In genomic region chr4:6641971-6642320, GRCh38 we compare ENCODE assay signal across 9 cellular contexts. TPM values are rescaled to one million over a fixed set of nuclear protein-coding genes. Genes with fewer than 3 reads are reported as not detected.
A peak's percentile ranks its signal among the peaks of the same experiment; 100 is the strongest.
DNase-seq lines count a peak whose midpoint lies in the region; ATAC-seq, FAIRE-seq and TF ChIP-seq lines count a peak whose summit lies in the region.
"Had no signal": no experiment of that assay in that cellular context is flagged by ENCODE, and none has a peak within 500 bp of the region (broad histone marks: within the 10 kb centered on the region; RNA-seq: fewer than 3 reads in every experiment).

No MANE protein-coding gene starts in this region.

- peak overlapping the region; percentile 83 to 98 (median 95) for H3K9ac ChIP-seq in BLaER1 treated with 17β-estradiol and CSF1 and Interleukin-3, amounts not matched to agents 10 nM and 100 nM
- H3K9ac ChIP-seq in NT2/D1 (ENCODE audit: insufficient read length, low read depth) (peak overlapping the region; percentile 98), H1 (replicated peaks in 1 of 4; ENCODE audit: extremely low read depth in 1 of 4, low read depth in 3 of 4, low read length in 3 of 4) (peak overlapping the region in 3 of 4 experiments; percentile 71 to 98 (median 90); a peak in 4 of 7 replicates)

- DNase-seq in NT2/D1 (ENCODE audit: low read depth, low spot score) (no peak), H1 (ENCODE audit: low read depth in 1 of 2, low spot score in 2 of 2) (no peak), neural crest cell (ENCODE audit: low read depth, low spot score) (no peak), ecto neural progenitor cell (ENCODE audit: low spot score) (no peak)

- no peak overlapping the region for H3K18ac ChIP-seq in H1 (ENCODE audit: extremely low read depth, low read length)

- no peaks in the 10 kb centered on the region for H3K9me3 Mint-ChIP-seq in neural crest cell

- no peak overlapping the region for H3K4ac ChIP-seq in H1 (replicated peaks; ENCODE audit: insufficient read length, low read depth, low read length)

- H3K4me3 Mint-ChIP-seq in neural crest cell, result peak overlapping the region; percentile 100

- no peak for TF ChIP-seq EP300 in H1 (IDR thresholded peaks at IDR 0.05; ENCODE audit: borderline replicate concordance in 1 of 2, low read depth in 2 of 2, low read length in 2 of 2)

- H2AFZ ChIP-seq in H1 (ENCODE audit: low read length), result no peak overlapping the region

- no peaks in the 10 kb centered on the region for H3K27me3 Mint-ChIP-seq in neural crest cell (ENCODE audit: low read depth)

- no peak for TF ChIP-seq RAD21 in H1 (IDR thresholded peaks at IDR 0.05 in 1 of 2, conservative IDR thresholded peaks at IDR 0.05 in 1 of 2; ENCODE audit: low read depth in 2 of 2, low read length in 2 of 2)

- H3K9me3 ChIP-seq in BLaER1 treated with 17β-estradiol and CSF1 and Interleukin-3, amounts not matched to agents 10 nM and 100 nM (replicated peaks in 1 of 11), result peaks cover 0 to 11% (median 0%) of the 10 kb centered on the region in 11 experiments; a peak in 7 of 22 replicates
- H3K9me3 ChIP-seq in NT2/D1 (ENCODE audit: insufficient read depth, low read length) (no peaks in the 10 kb centered on the region), H1 (ENCODE audit: insufficient read depth in 2 of 2, low read depth in 1 of 2, low read length in 1 of 2) (no peaks in the 10 kb centered on the region)

- H3K4me3 ChIP-seq in BLaER1 treated with 17β-estradiol and CSF1 and Interleukin-3, amounts not matched to agents 10 nM and 100 nM, result peak overlapping the region; percentile 76 to 98 (median 90)
- H3K4me3 ChIP-seq in NT2/D1 (ENCODE audit: insufficient read length, low read depth) (peak overlapping the region; percentile 99), H1 (ENCODE audit: extremely low read depth in 1 of 4, insufficient read depth in 2 of 4, low read depth in 3 of 4, low read length in 4 of 4) (peak overlapping the region; percentile 73 to 100 (median 96); a peak in 7 of 8 replicates)

- H3K4me1 ChIP-seq in BLaER1 treated with 17β-estradiol and CSF1 and Interleukin-3, amounts not matched to agents 10 nM and 100 nM, result peaks cover 25 to 39% (median 30%) of the 10 kb centered on the region in 10 experiments
- H3K4me1 ChIP-seq in NT2/D1 (ENCODE audit: insufficient read depth, insufficient read length) (peaks cover 10% of the 10 kb centered on the region), H1 (replicated peaks in 1 of 4; ENCODE audit: control insufficient read depth in 3 of 4, insufficient read depth in 4 of 4, low read length in 3 of 4) (peaks cover 0 to 9% (median 0%) of the 10 kb centered on the region in 4 experiments; a peak in 3 of 7 replicates)

- no peak overlapping the region for H4K5ac ChIP-seq in H1 (ENCODE audit: insufficient read length, low read depth, low read length)

- ATAC-seq in GM19455 (IDR thresholded peaks at IDR 0.05; ENCODE audit: unreplicated experiment) (no peak), HG02981 (IDR thresholded peaks at IDR 0.05; ENCODE audit: unreplicated experiment) (no peak), HG03039 (IDR thresholded peaks at IDR 0.05; ENCODE audit: unreplicated experiment) (no peak)

- CTCF ChIA-PET in H1 (lab: Charles Lee; ENCODE audit: partially characterized antibody), result interaction anchor here (0.7 to 1.5 kb wide), 6 partner anchors 8 to 391 kb away, joined by 3 to 5 read pairs (median 4); no protein-coding TSS in a partner anchor

- peaks cover 25 to 37% (median 28%) of the 10 kb centered on the region in 11 experiments; a peak in 21 of 22 replicates for H4K20me1 ChIP-seq in BLaER1 treated with 17β-estradiol and CSF1 and Interleukin-3, amounts not matched to agents 10 nM and 100 nM
- H4K20me1 ChIP-seq in H1 (replicated peaks in 1 of 2; ENCODE audit: control insufficient read depth in 1 of 2, insufficient read depth in 2 of 2, low read length in 2 of 2), result peaks cover 10 to 11% of the 10 kb centered on the region in 2 experiments

- H2AK5ac ChIP-seq in H1 (ENCODE audit: low read depth, low read length), result no peak overlapping the region

- no peak overlapping the region for H3K56ac ChIP-seq in H1 (replicated peaks; ENCODE audit: insufficient read length, low read depth, low read length)

- H3K79me1 ChIP-seq in H1 (ENCODE audit: low read depth, low read length), result peaks cover 7% of the 10 kb centered on the region

- WGBS in H1 (ENCODE audit: extremely low coverage in 1 of 2, insufficient coverage in 1 of 2, insufficient read length in 1 of 2, insufficient replicate concordance in 2 of 2, low coverage in 1 of 2, low lambda C conversion rate in 2 of 2, missing lambda C conversion rate in 1 of 2), 2 experiments, result 84% methylated on average over 5 of the region's 5 CpGs; no CpG with 5 or more reads in 1 of the 2 experiments

- H3K27me3 ChIP-seq in BLaER1 treated with 17β-estradiol and CSF1 and Interleukin-3, amounts not matched to agents 10 nM and 100 nM, result no peaks in the 10 kb centered on the region
- H3K27me3 ChIP-seq in NT2/D1 (ENCODE audit: insufficient read depth, insufficient read length), result no peaks in the 10 kb centered on the region
- H3K27me3 ChIP-seq in H1 (replicated peaks in 1 of 4; ENCODE audit: control insufficient read depth in 3 of 4, extremely low read depth in 1 of 4, insufficient read depth in 3 of 4, low read length in 3 of 4), result no peaks in the 10 kb centered on the region

- no peak overlapping the region for H2BK120ac ChIP-seq in H1 (replicated peaks; ENCODE audit: low read depth, low read length)

- TF ChIP-seq POLR2A in H1 (IDR thresholded peaks at IDR 0.05; ENCODE audit: control extremely low read depth in 1 of 2, low read depth in 2 of 2, low read length in 2 of 2), result no peak

- no peak overlapping the region for H4K91ac ChIP-seq in H1 (replicated peaks; ENCODE audit: insufficient read length, low read length)

- peak overlapping the region; percentile 81 to 100 (median 92) for H3K4me2 ChIP-seq in BLaER1 treated with 17β-estradiol and CSF1 and Interleukin-3, amounts not matched to agents 10 nM and 100 nM
- H3K4me2 ChIP-seq in H1 (ENCODE audit: insufficient read depth in 1 of 2, low read depth in 2 of 2, low read length in 2 of 2), result peak overlapping the region; percentile 91 to 98

- H2BK15ac ChIP-seq in H1 (ENCODE audit: low read length), result no peak overlapping the region

- peaks cover 33% of the 10 kb centered on the region for H3K4me1 Mint-ChIP-seq in neural crest cell

- no peak overlapping the region for H2BK20ac ChIP-seq in H1 (ENCODE audit: low read length)

- peaks cover 9 to 29% of the 10 kb centered on the region in 2 experiments for H3K79me2 ChIP-seq in H1 (ENCODE audit: control insufficient read depth in 1 of 2, insufficient read depth in 2 of 2, low read length in 2 of 2)

- POLR2A ChIA-PET in H1 (lab: Charles Lee; ENCODE audit: partially characterized antibody), result interaction anchor here (0.6 to 5.7 kb wide), 7 partner anchors 9 to 76 kb away, joined by 3 to 36 read pairs (median 3); a partner anchor contains a TSS

- no peak for TF ChIP-seq CTCF in H1 (IDR thresholded peaks at IDR 0.05; ENCODE audit: control extremely low read depth in 1 of 3, insufficient read depth in 1 of 3, low read depth in 1 of 3, low read length in 3 of 3)
- TF ChIP-seq CTCF in neural crest cell (conservative IDR thresholded peaks at IDR 0.05), result no peak

- H2BK5ac ChIP-seq in H1 (ENCODE audit: low read depth, low read length), result no peak overlapping the region

- no peak overlapping the region for H3K14ac ChIP-seq in H1 (ENCODE audit: insufficient read length)

- no peak overlapping the region for H3K23ac ChIP-seq in H1 (ENCODE audit: insufficient read length)

- no peak overlapping the region for H4K8ac ChIP-seq in H1 (ENCODE audit: extremely low read depth, insufficient read depth, low read length)

- no peak overlapping the region for H2BK12ac ChIP-seq in H1 (ENCODE audit: low read depth, low read length)

- no peak overlapping the region for H3K27ac Mint-ChIP-seq in neural crest cell (ENCODE audit: unreplicated experiment)

- no peak for FAIRE-seq in H1 (lab: Jason Lieb, UNC)

- peaks cover 17 to 32% (median 24%) of the 10 kb centered on the region in 11 experiments for H3K36me3 ChIP-seq in BLaER1 treated with 17β-estradiol and CSF1 and Interleukin-3, amounts not matched to agents 10 nM and 100 nM
- H3K36me3 ChIP-seq in NT2/D1 (ENCODE audit: insufficient read depth, insufficient read length, low read length), result peaks cover 24% of the 10 kb centered on the region
- peaks cover 0 to 22% (median 9%) of the 10 kb centered on the region in 4 experiments; a peak in 5 of 8 replicates for H3K36me3 ChIP-seq in H1 (ENCODE audit: control insufficient read depth in 2 of 4, insufficient read depth in 4 of 4, low read length in 3 of 4)

- peaks cover 24% of the 10 kb centered on the region for H3K36me3 Mint-ChIP-seq in neural crest cell (ENCODE audit: low read depth)

- H3K27ac ChIP-seq in BLaER1 treated with 17β-estradiol and CSF1 and Interleukin-3, amounts not matched to agents 10 nM and 100 nM, result peak overlapping the region; percentile 65 to 97 (median 92); a peak in 21 of 22 replicates
- 0 out of 2 replicates have a peak overlapping the region, but pooled peaks have one; percentile 82 for H3K27ac ChIP-seq in H1 (ENCODE audit: low read depth, low read length)

- H3K23me2 ChIP-seq in H1 (ENCODE audit: low read depth, low read length), result peaks cover 10% of the 10 kb centered on the region

TF ChIP-seq in H1, 55 proteins besides CTCF, POLR2A, EP300 and RAD21:
- TF ChIP-seq SIN3A (conservative IDR thresholded peaks at IDR 0.05 in 1 of 2, IDR thresholded peaks at IDR 0.05 in 1 of 2; ENCODE audit: low read depth in 1 of 2, low read length in 2 of 2) (0 out of 4 replicates have a peak, but pooled peaks of 1 of the 2 experiments have one; percentile 14), TEAD4 (IDR thresholded peaks at IDR 0.05; ENCODE audit: low read depth, low read length) (no peak)

RNA-seq across cellular contexts. Expression of gene MRFAP1, which starts 1.5 kb away (rescaled TPM):
- 307 and 313 TPM in 2 replicates for total RNA-seq in H1 (2021; fragmentation: NEBNext Ultra II Directional; extraction: Animal tissue kit (Norgen Biotek cat#: 25700))
- polyA plus RNA-seq in H1 (2011; rRNA removed), result 108 and 156 TPM in 2 replicates
- polyA plus RNA-seq in H1 (2011; cell fraction: cytosol; rRNA removed), result 229 TPM
- 155 TPM for polyA plus RNA-seq in H1 (2011; cell fraction: nucleus; rRNA removed)
- 320 to 373 TPM (median 340 TPM) in 4 replicates for polyA plus RNA-seq in H1 (2012, experiment 1 of 2)
- polyA plus RNA-seq in H1 (2012, experiment 2 of 2), result 100 TPM
- 204 TPM for polyA plus RNA-seq in H1 (2013, experiment 1 of 2)
- 222 TPM for polyA plus RNA-seq in H1 (2013, experiment 2 of 2)
- 24.7 and 28.8 TPM in 2 replicates for polyA minus RNA-seq in H1 (2011; rRNA and poly(A)+ RNA removed)
- polyA minus RNA-seq in H1 (2011; cell fraction: cytosol; rRNA and poly(A)+ RNA removed), result 67.1 TPM
- 29.4 TPM for polyA minus RNA-seq in H1 (2011; cell fraction: nucleus; rRNA and poly(A)+ RNA removed)
- 317 and 325 TPM in 2 replicates for total RNA-seq in neural crest cell

RNA-seq across cellular contexts. Expression of gene S100P, which starts 51.7 kb away (rescaled TPM):
- total RNA-seq in H1 (2021; fragmentation: NEBNext Ultra II Directional; extraction: Animal tissue kit (Norgen Biotek cat#: 25700)), result not detected in 2 replicates
- not detected in 2 replicates for polyA plus RNA-seq in H1 (2011; rRNA removed)
- not detected for polyA plus RNA-seq in H1 (2011; cell fraction: cytosol; rRNA removed)
- polyA plus RNA-seq in H1 (2011; cell fraction: nucleus; rRNA removed), result 0.14 TPM
- polyA plus RNA-seq in H1 (2012, experiment 1 of 2), result 0.58 TPM in 1 of 4 replicates, not detected in the others
- not detected for polyA plus RNA-seq in H1 (2012, experiment 2 of 2)
- not detected for polyA plus RNA-seq in H1 (2013, experiment 1 of 2)
- not detected for polyA plus RNA-seq in H1 (2013, experiment 2 of 2)
- not detected in 2 replicates for polyA minus RNA-seq in H1 (2011; rRNA and poly(A)+ RNA removed)
- polyA minus RNA-seq in H1 (2011; cell fraction: cytosol; rRNA and poly(A)+ RNA removed), result 12.6 TPM
- polyA minus RNA-seq in H1 (2011; cell fraction: nucleus; rRNA and poly(A)+ RNA removed), result 5.8 TPM
- total RNA-seq in neural crest cell, result not detected in 2 replicates
- total RNA-seq: renal cortical epithelial cell had no signal
